9 cellular contexts compared by ENCODE assay signal in the genomic region with DNA sequence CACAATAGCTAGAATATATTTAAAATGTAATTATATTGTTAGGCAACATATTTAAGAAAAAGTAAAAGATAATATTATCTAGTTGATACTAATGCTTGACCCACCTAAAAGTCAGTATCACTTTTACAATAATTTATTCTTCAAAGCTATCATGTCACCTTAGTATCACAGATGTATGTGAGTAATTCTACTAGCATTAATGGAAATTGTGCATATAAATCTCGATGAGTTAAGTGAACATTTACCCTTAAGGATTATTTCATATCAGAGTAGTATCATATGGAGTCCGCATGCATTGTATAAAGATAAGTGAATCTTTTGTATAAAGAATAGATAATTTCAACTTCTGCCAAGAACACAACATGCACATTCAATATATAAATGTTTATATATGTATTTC.
"Had no signal": no experiment of that assay in that cellular context is flagged by ENCODE, and none has a peak within 500 bp of the region (broad histone marks: within the 10 kb centered on the region; RNA-seq: fewer than 3 reads in every experiment).

No MANE protein-coding gene starts in this region.

- DNase-seq: H9, HCEC 1CT, IMR-90, KG1 had no signal

- ATAC-seq: GM23338, K562 had no signal

- FAIRE-seq: H1, H54, HTR-8/SVneo, K562 had no signal
